ENCODE assay signal across 8 cellular contexts in genomic region chr20:43752561-43753301, GRCh38. TPM values are rescaled to one million over a fixed set of nuclear protein-coding genes. Genes with fewer than 3 reads are reported as not detected.
DNase-seq lines count a peak whose midpoint lies in the region; ATAC-seq and TF ChIP-seq lines count a peak whose summit lies in the region.

No MANE protein-coding gene starts in this region.

- H3K4me3 ChIP-seq in right lobe of liver (no peak overlapping the region), suprapubic skin (no peak overlapping the region)

- 58% methylated on average over 8 of the region's 13 CpGs for WGBS in right lobe of liver (ENCODE audit: insufficient coverage, low coverage, low lambda C conversion rate, missing lambda C conversion rate)
- WGBS in suprapubic skin = 62% methylated on average over 13 of the region's 13 CpGs

- H3K9me3 ChIP-seq in right lobe of liver (no peaks in the 10 kb centered on the region), suprapubic skin (no peaks in the 10 kb centered on the region)

- CTCF ChIA-PET in activated CD4-positive, alpha-beta memory T cell treated with anti-CD3 and anti-CD28 coated beads, Interleukin-2, amount 10 ng/mL, durations not matched to agents 7 days and 5 days (lab: Charles Lee) = interaction anchor here (1.5 to 6.2 kb wide), 2 partner anchors 328 to 364 kb away, joined by 4 to 109 read pairs; no protein-coding TSS in a partner anchor

- no peak for TF ChIP-seq EP300 in suprapubic skin (IDR thresholded peaks at IDR 0.05)

- H3K4me1 ChIP-seq in right lobe of liver (no peaks in the 10 kb centered on the region), suprapubic skin (peaks cover 4% of the 10 kb centered on the region)

- H3K27me3 ChIP-seq in right lobe of liver (no peaks in the 10 kb centered on the region), suprapubic skin (peaks cover 15% of the 10 kb centered on the region)

- H3K27ac Mint-ChIP-seq in activated CD4-positive, alpha-beta memory T cell treated with anti-CD3 and anti-CD28 coated beads, Interleukin-2, amount 10 ng/mL, durations not matched to agents 7 days and 5 days = peak overlapping the region; percentile 91

- ATAC-seq in GM19372 (IDR thresholded peaks at IDR 0.05; ENCODE audit: low read depth, unreplicated experiment) (peak; percentile 49), HG03558 (IDR thresholded peaks at IDR 0.05; ENCODE audit: extremely low read depth, unreplicated experiment) (peak; percentile 32), right lobe of liver (peak; percentile 39 to 58 (median 50)), GM18519 (IDR thresholded peaks at IDR 0.05; ENCODE audit: low FRiP score, unreplicated experiment) (no peak)

- TF ChIP-seq POLR2A in right lobe of liver (IDR thresholded peaks at IDR 0.05) (no peak), suprapubic skin (IDR thresholded peaks at IDR 0.05) (no peak)

- H3K36me3 Mint-ChIP-seq in activated CD4-positive, alpha-beta memory T cell treated with anti-CD3 and anti-CD28 coated beads, Interleukin-2, amount 10 ng/mL, durations not matched to agents 7 days and 5 days (ENCODE audit: low read depth) = peaks cover 13% of the 10 kb centered on the region

- peak overlapping the region; percentile 25 for H3K4me3 Mint-ChIP-seq in activated CD4-positive, alpha-beta memory T cell treated with anti-CD3 and anti-CD28 coated beads, Interleukin-2, amount 10 ng/mL, durations not matched to agents 7 days and 5 days

- H3K4me1 Mint-ChIP-seq in activated CD4-positive, alpha-beta memory T cell treated with anti-CD3 and anti-CD28 coated beads, Interleukin-2, amount 10 ng/mL, durations not matched to agents 7 days and 5 days = peaks cover 40% of the 10 kb centered on the region

- H3K27ac ChIP-seq in right lobe of liver (no peak overlapping the region), suprapubic skin (no peak overlapping the region)

- peaks cover 3% of the 10 kb centered on the region for H3K9me3 Mint-ChIP-seq in activated CD4-positive, alpha-beta memory T cell treated with anti-CD3 and anti-CD28 coated beads, Interleukin-2, amount 10 ng/mL, durations not matched to agents 7 days and 5 days

- TF ChIP-seq CTCF in right lobe of liver (IDR thresholded peaks at IDR 0.05) (no peak), suprapubic skin (IDR thresholded peaks at IDR 0.05) (no peak)

- intact Hi-C loops in right lobe of liver (cut with DNase I) = loop anchor here (5.0 to 10.0 kb wide), 2 partner anchors 82 to 330 kb away; no protein-coding TSS in a partner anchor

- POLR2A ChIA-PET in activated CD4-positive, alpha-beta memory T cell treated with anti-CD3 and anti-CD28 coated beads, Interleukin-2, amount 10 ng/mL, durations not matched to agents 7 days and 5 days (lab: Charles Lee) = interaction anchor here (1.8 to 3.5 kb wide), 5 partner anchors 46 to 296 kb away, joined by 6 to 26 read pairs (median 10); no protein-coding TSS in a partner anchor

- DNase-seq in EL (peak; percentile 96), right lobe of liver (peak in 1 of 3 donors; percentile 30), SHP77 treated with DMSO at 0.1 percent for 48 hours (lab: John Stamatoyannopoulos, UW) (no peak), suprapubic skin (ENCODE audit: low spot score in 2 of 2) (no peak)
- peak; percentile 68 for DNase-seq in activated CD4-positive, alpha-beta memory T cell treated with anti-CD3 and anti-CD28 coated beads, Interleukin-2, amount 10 ng/mL, durations not matched to agents 7 days and 5 days

- peaks cover 3% of the 10 kb centered on the region for H3K27me3 Mint-ChIP-seq in activated CD4-positive, alpha-beta memory T cell treated with anti-CD3 and anti-CD28 coated beads, Interleukin-2, amount 10 ng/mL, durations not matched to agents 7 days and 5 days

- no peaks in the 10 kb centered on the region for H3K36me3 ChIP-seq in right lobe of liver
- no peaks in the 10 kb centered on the region for H3K36me3 ChIP-seq in suprapubic skin

RNA-seq across cellular contexts. Expression of gene GTSF1L, which starts 25.9 kb away (rescaled TPM):
- not detected for total RNA-seq in activated CD4-positive, alpha-beta memory T cell treated with anti-CD3 and anti-CD28 coated beads, Interleukin-2, amount 10 ng/mL, durations not matched to agents 7 days and 5 days
- not detected for total RNA-seq in right lobe of liver
- not detected for total RNA-seq in suprapubic skin

Comparison
In these comparisons a context has a peak if more than half of its experiments do, and no peak if none do; other contexts are left out.
1. DNase-seq: peak in EL (single experiment) and activated CD4-positive, alpha-beta memory T cell treated with anti-CD3 and anti-CD28 coated beads, Interleukin-2, amount 10 ng/mL, durations not matched to agents 7 days and 5 days (single experiment); none in SHP77 treated with DMSO at 0.1 percent for 48 hours (single experiment) and suprapubic skin (0 of 2).